10 cellular contexts compared by ENCODE assay signal in genomic region chr2:86807121-86807461, GRCh38. TPM values are rescaled to one million over a fixed set of nuclear protein-coding genes. Genes with fewer than 3 reads are reported as not detected.
DNase-seq lines count a peak whose midpoint lies in the region; ATAC-seq and TF ChIP-seq lines count a peak whose summit lies in the region.
"Had no signal": no experiment of that assay in that cellular context is flagged by ENCODE, and none has a peak within 500 bp of the region (broad histone marks: within the 10 kb centered on the region; RNA-seq: fewer than 3 reads in every experiment).

No MANE protein-coding gene starts in this region.

- 27% methylated on average over 10 of the region's 10 CpGs for WGBS in right lobe of liver (ENCODE audit: insufficient coverage, low coverage, low lambda C conversion rate, missing lambda C conversion rate)
- WGBS in thyroid gland, 2 donors = 19 to 27% methylated on average over 10 of the region's 10 CpGs

- H3K27ac ChIP-seq in angular gyrus (ENCODE audit: low read depth, low read length) (peak overlapping the region; percentile 35), right lobe of liver (no peak overlapping the region), thyroid gland (peak overlapping the region in 1 of 3 donors; percentile 74)

- H3K9me3 ChIP-seq in right lobe of liver = no peaks in the 10 kb centered on the region
- H3K9me3 ChIP-seq in thyroid gland = no peaks in the 10 kb centered on the region

- TF ChIP-seq CTCF in right lobe of liver (IDR thresholded peaks at IDR 0.05) = no peak
- no peak for TF ChIP-seq CTCF in thyroid gland (IDR thresholded peaks at IDR 0.05)

- H3K9me3 Mint-ChIP-seq in activated CD8-positive, alpha-beta memory T cell treated with anti-CD3 and anti-CD28 coated beads, Interleukin-2, amount 10 ng/mL, durations not matched to agents 7 days and 5 days (ENCODE audit: low read depth) = no peaks in the 10 kb centered on the region

- ATAC-seq in activated CD8-positive, alpha-beta memory T cell treated with anti-CD3 and anti-CD28 coated beads, Interleukin-2, amount 10 ng/mL, durations not matched to agents 7 days and 5 days = peak; percentile 1
- ATAC-seq in right lobe of liver = no peak
- ATAC-seq in HG03175 (IDR thresholded peaks at IDR 0.05; ENCODE audit: unreplicated experiment) = no peak
- no peak for ATAC-seq in GM18517 (IDR thresholded peaks at IDR 0.05; ENCODE audit: unreplicated experiment)

- H3K27me3 ChIP-seq in right lobe of liver (peaks cover 0 to 8% of the 10 kb centered on the region in 2 donors), thyroid gland (peaks cover 5% of the 10 kb centered on the region)

- CTCF ChIA-PET in activated CD8-positive, alpha-beta memory T cell treated with anti-CD3 and anti-CD28 coated beads, Interleukin-2, amount 10 ng/mL, durations not matched to agents 7 days and 5 days (lab: Charles Lee) = interaction anchor here (1.1 to 8.0 kb wide), 9 partner anchors 12 to 46 kb away, joined by 4 to 148 read pairs (median 16); partner anchors contain the start of gene CD8A

- H3K4me3 ChIP-seq in right lobe of liver (peak overlapping the region; percentile 34 to 46 (median 38)), thyroid gland (replicated peaks in 1 of 3) (peak overlapping the region; percentile 34 to 53 (median 35))

- peaks cover 0 to 27% (median 11%) of the 10 kb centered on the region in 4 donors for H3K4me1 ChIP-seq in right lobe of liver
- peaks cover 0 to 29% of the 10 kb centered on the region in 2 donors for H3K4me1 ChIP-seq in thyroid gland

- TF ChIP-seq POLR2A in right lobe of liver (IDR thresholded peaks at IDR 0.05) (no peak), thyroid gland (IDR thresholded peaks at IDR 0.05) (no peak)

- H3K36me3 ChIP-seq in right lobe of liver (no peaks in the 10 kb centered on the region), thyroid gland (no peaks in the 10 kb centered on the region)

- peaks cover 48% of the 10 kb centered on the region for H3K4me1 Mint-ChIP-seq in activated CD8-positive, alpha-beta memory T cell treated with anti-CD3 and anti-CD28 coated beads, Interleukin-2, amount 10 ng/mL, durations not matched to agents 7 days and 5 days

- intact Hi-C loops in right lobe of liver (cut with DNase I) (no loop called here), thyroid gland (cut with DNase I) (no loop called here)

- DNase-seq in activated CD8-positive, alpha-beta memory T cell treated with anti-CD3 and anti-CD28 coated beads, Interleukin-2, amount 10 ng/mL, durations not matched to agents 7 days and 5 days = no peak
- DNase-seq in activated CD8-positive, alpha-beta memory T cell treated with anti-CD3 and anti-CD28 coated beads, Interleukin-2, amount 50 U/mL, for 48 hours = no peak
- DNase-seq in right lobe of liver (no peak), thyroid gland (peak in 1 of 2 donors; percentile 26), NCI-H82 (lab: John Stamatoyannopoulos, UW) (no peak)
- DNase-seq: AML-193, amniotic stem cell had no signal

- H3K27ac Mint-ChIP-seq in activated CD8-positive, alpha-beta memory T cell treated with anti-CD3 and anti-CD28 coated beads, Interleukin-2, amount 10 ng/mL, durations not matched to agents 7 days and 5 days = peak overlapping the region; percentile 93

- peak overlapping the region; percentile 90 for H3K4me3 Mint-ChIP-seq in activated CD8-positive, alpha-beta memory T cell treated with anti-CD3 and anti-CD28 coated beads, Interleukin-2, amount 10 ng/mL, durations not matched to agents 7 days and 5 days

- no peaks in the 10 kb centered on the region for H3K27me3 Mint-ChIP-seq in activated CD8-positive, alpha-beta memory T cell treated with anti-CD3 and anti-CD28 coated beads, Interleukin-2, amount 10 ng/mL, durations not matched to agents 7 days and 5 days

- peaks cover 18% of the 10 kb centered on the region for H3K36me3 Mint-ChIP-seq in activated CD8-positive, alpha-beta memory T cell treated with anti-CD3 and anti-CD28 coated beads, Interleukin-2, amount 10 ng/mL, durations not matched to agents 7 days and 5 days

RNA-seq across cellular contexts. Expression of gene CD8A, which starts 16.4 kb away (rescaled TPM):
- total RNA-seq in activated CD8-positive, alpha-beta memory T cell treated with anti-CD3 and anti-CD28 coated beads, Interleukin-2, amount 10 ng/mL, durations not matched to agents 7 days and 5 days = 100 to 1,000 TPM; 686 to 756 TPM
- total RNA-seq in right lobe of liver (1 to 10 TPM in 1 of 6 experiments, under 1 TPM in 5; 0.26 to 1.1 (median 0.61) TPM), thyroid gland (1 to 10 TPM; 1.2 to 4.3 (median 2.3) TPM)

RNA-seq across cellular contexts. Expression of gene CD8B, which starts 54.6 kb away (rescaled TPM):
- total RNA-seq in activated CD8-positive, alpha-beta memory T cell treated with anti-CD3 and anti-CD28 coated beads, Interleukin-2, amount 10 ng/mL, durations not matched to agents 7 days and 5 days = 100 to 1,000 TPM; 296 to 396 TPM
- under 1 TPM in 3 of 6 experiments, not detected in 3; 0.25 to 0.68 (median 0.27) TPM for total RNA-seq in right lobe of liver
- 1 to 10 TPM in 2 of 4 donors, under 1 TPM in 1, not detected in 1; 0.54 to 4.6 (median 3.5) TPM for total RNA-seq in thyroid gland

Comparison
In these comparisons a context has a peak if more than half of its experiments do, and no peak if none do; other contexts are left out.
1. RNA of gene CD8A, which starts 16.4 kb away (total RNA-seq): 686 to 756 TPM in activated CD8-positive, alpha-beta memory T cell treated with anti-CD3 and anti-CD28 coated beads, Interleukin-2, amount 10 ng/mL, durations not matched to agents 7 days and 5 days; 1.2 to 4.3 TPM in thyroid gland and 0.26 to 1.1 TPM in right lobe of liver; every median in the first group is over 100 times any median in the second.
2. RNA of gene CD8B, which starts 54.6 kb away (total RNA-seq): 296 to 396 TPM in activated CD8-positive, alpha-beta memory T cell treated with anti-CD3 and anti-CD28 coated beads, Interleukin-2, amount 10 ng/mL, durations not matched to agents 7 days and 5 days; 0.54 to 4.6 TPM in thyroid gland and 0.25 to 0.68 TPM in right lobe of liver; every median in the first group is over 10 times any median in the second.